In genomic region chr14:92748259-92749016, GRCh38 we compare ENCODE assay signal across 8 cellular contexts. TPM values are rescaled to one million over a fixed set of nuclear protein-coding genes. Genes with fewer than 3 reads are reported as not detected.
DNase-seq lines count a peak whose midpoint lies in the region; ATAC-seq and TF ChIP-seq lines count a peak whose summit lies in the region.

Gene LGMN, minus strand, starts transcription at chr14:92748627. Its CDS starts 15,841 bp downstream, at chr14:92732786.

- H3K27me3 ChIP-seq in Loucy (ENCODE audit: insufficient read depth, low read length, poor library complexity, severe bottlenecking) (no peaks in the 10 kb centered on the region), ovary (no peaks in the 10 kb centered on the region), thoracic aorta (replicated peaks; ENCODE audit: insufficient read depth) (no peaks in the 10 kb centered on the region)

- peak; percentile 85 for ATAC-seq in GM21723 (IDR thresholded peaks at IDR 0.05; ENCODE audit: unreplicated experiment)
- ATAC-seq in SK-N-SH treated with all-trans-retinoic acid at 6 μM for 48 hours = peak; percentile 100
- ATAC-seq in Right ventricle myocardium superior (ENCODE audit: poor library complexity) = peak; percentile 97
- ATAC-seq in thoracic aorta (ENCODE audit: insufficient number of reproducible peaks, low FRiP score, low read depth) = peak; percentile 87

- no peak within 1 kb of the TSS for H2AFZ ChIP-seq in Loucy (ENCODE audit: low read length)

- DNase-seq in DMS79 (lab: John Stamatoyannopoulos, UW) (peak; percentile 96), Right ventricle myocardium superior (peak; percentile 98), ovary (peak; percentile 93 to 96 (median 95)), thoracic aorta (ENCODE audit: low spot score) (peak; percentile 94)

- H3K4me3 ChIP-seq in Loucy (ENCODE audit: low read length, poor library complexity, severe bottlenecking) (peak within 1 kb of the TSS; percentile 14), ovary (peak within 1 kb of the TSS; percentile 77), thoracic aorta (peak within 1 kb of the TSS; percentile 72)

- H4K20me1 ChIP-seq in Loucy (ENCODE audit: insufficient read depth, low read length, poor library complexity, severe bottlenecking) = no peaks in the 10 kb centered on the region

- peak; percentile 91 for TF ChIP-seq POLR2A in ovary (IDR thresholded peaks at IDR 0.05)

- TF ChIP-seq CTCF in Loucy (conservative IDR thresholded peaks at IDR 0.05; ENCODE audit: low read length) (no peak), ovary (IDR thresholded peaks at IDR 0.05) (peak in 1 of 3 donors; percentile 25), thoracic aorta (IDR thresholded peaks at IDR 0.05) (no peak)

- H3K79me2 ChIP-seq in Loucy (ENCODE audit: insufficient read depth, low read length) = no peaks in the 10 kb centered on the region

- peak within 1 kb of the TSS; percentile 61 for H3K4me2 ChIP-seq in Loucy (ENCODE audit: low read depth, low read length, poor library complexity, severe bottlenecking)

- WGBS in adipose tissue, 3 donors = 2 to 3% (median 2%) methylated on average over 50 of the region's 50 CpGs
- 0 to 2% (median 1%) methylated on average over 49 to 50 of the region's 50 CpGs for WGBS in ovary, 3 donors

- no peaks in the 10 kb centered on the region for H3K36me3 ChIP-seq in Loucy (ENCODE audit: insufficient read depth, low read length)
- H3K36me3 ChIP-seq in ovary = no peaks in the 10 kb centered on the region
- no peaks in the 10 kb centered on the region for H3K36me3 ChIP-seq in thoracic aorta

- H3K9me3 ChIP-seq in Loucy (ENCODE audit: insufficient read depth, low read depth, low read length) (no peaks in the 10 kb centered on the region; the same call in 1 of the 2 replicates), ovary (no peaks in the 10 kb centered on the region), thoracic aorta (no peaks in the 10 kb centered on the region)

- H3K9ac ChIP-seq in Loucy (ENCODE audit: low read depth, low read length, poor library complexity, severe bottlenecking) = no peak within 1 kb of the TSS

- no peaks in the 10 kb centered on the region for H3K9me2 ChIP-seq in Loucy (replicated peaks; ENCODE audit: low read depth, low read length)

- 0 out of 2 replicates have a peak, but pooled peaks cover 3% of the 10 kb centered on the region for H3F3A ChIP-seq in Loucy (ENCODE audit: low read depth)

- H3K27ac ChIP-seq in adipose tissue (ENCODE audit: low read depth, low read length) = no peak within 1 kb of the TSS
- peak within 1 kb of the TSS in 1 of 2 donors; percentile 57 for H3K27ac ChIP-seq in ovary
- H3K27ac ChIP-seq in thoracic aorta = peak within 1 kb of the TSS; percentile 78 to 87

- H3K4me1 ChIP-seq in Loucy (ENCODE audit: insufficient read depth, low read length, poor library complexity, severe bottlenecking) (peaks cover 39% of the 10 kb centered on the region), ovary (ENCODE audit: insufficient read depth) (peaks cover 10% of the 10 kb centered on the region), thoracic aorta (ENCODE audit: control insufficient read depth in 1 of 2, low read depth in 2 of 2) (peaks cover 2 to 21% of the 10 kb centered on the region in 2 donors)

- no peak for TF ChIP-seq EP300 in ovary (IDR thresholded peaks at IDR 0.05)

- intact Hi-C loops in Right ventricle myocardium superior (cut with DNase I) = no loop called here
- intact Hi-C loops in ovary (cut with DNase I) = no loop called here

TF ChIP-seq in SK-N-SH treated with all-trans-retinoic acid at 6 μM for 48 hours, 23 proteins besides CTCF, POLR2A, EP300 and RAD21:
- no peak for TF ChIP-seq SNAI2 (CRISPR knock-in tag; IDR thresholded peaks at IDR 0.05)
- no peak for TF ChIP-seq BACH2 (CRISPR knock-in tag; IDR thresholded peaks at IDR 0.05; ENCODE audit: borderline replicate concordance)
- TF ChIP-seq ARNTL (CRISPR knock-in tag; IDR thresholded peaks at IDR 0.05; ENCODE audit: borderline replicate concordance, low read depth) = no peak
- TF ChIP-seq POU6F1 (CRISPR knock-in tag; IDR thresholded peaks at IDR 0.05; ENCODE audit: borderline replicate concordance, low read depth) = no peak
- TF ChIP-seq CREB5 (CRISPR knock-in tag; IDR thresholded peaks at IDR 0.05; ENCODE audit: low read depth) = no peak
- TF ChIP-seq TSHZ2 (CRISPR knock-in tag; IDR thresholded peaks at IDR 0.05) = no peak
- peak; percentile 34; the same call in 1 of the 2 replicates for TF ChIP-seq PATZ1 (CRISPR knock-in tag; IDR thresholded peaks at IDR 0.05; ENCODE audit: borderline replicate concordance)

RNA-seq across cellular contexts. Expression of gene LGMN, which starts in this region (rescaled TPM):
- 100 to 1,000 TPM in 1 of 3 donors, 10 to 100 TPM in 2; 26.9 to 115 (median 59.0) TPM for polyA plus RNA-seq in adipose tissue
- total RNA-seq in Right ventricle myocardium superior = 106 TPM
- 10 to 100 TPM; 27.3 to 57.2 (median 43.5) TPM for total RNA-seq in ovary
- polyA plus RNA-seq in ovary = 100 to 1,000 TPM in 1 of 2 donors, 10 to 100 TPM in 1; 49.1 to 231 TPM
- total RNA-seq in thoracic aorta = 100 to 1,000 TPM in 1 of 2 donors, 10 to 100 TPM in 1; 83.6 to 167 TPM

Comparison
In these comparisons a context has a peak if more than half of its experiments do, and no peak if none do; other contexts are left out.
1. H3K4me3 ChIP-seq: peak in every context shown above with its lines; median percentile 77 in ovary; 72 in thoracic aorta; 14 in Loucy.